Comparison of ENCODE assay signal across 14 cellular contexts in genomic region chr22:34070051-34070450, GRCh38.
DNase-seq lines count a peak whose midpoint lies in the region; ATAC-seq and TF ChIP-seq lines count a peak whose summit lies in the region.
"Had no signal": no experiment of that assay in that cellular context is flagged by ENCODE, and none has a peak within 500 bp of the region (broad histone marks: within the 10 kb centered on the region; RNA-seq: fewer than 3 reads in every experiment).

No MANE protein-coding gene starts in this region.

- no peaks in the 10 kb centered on the region for H3K4me1 Mint-ChIP-seq in CD14-positive monocyte
- H3K4me1 Mint-ChIP-seq: CD4-positive, alpha-beta memory T cell; GM23338 had no signal

- H3K9me3 Mint-ChIP-seq in CD14-positive monocyte, result peaks cover 0 to 19% (median 5%) of the 10 kb centered on the region in 7 donors

- no peak overlapping the region for H3K4me3 ChIP-seq in WERI-Rb-1 (ENCODE audit: low read depth, low read length)
- H3K4me3 ChIP-seq: GM23338, K562 had no signal

- H3K27me3 ChIP-seq in WERI-Rb-1 (ENCODE audit: insufficient read depth, low read depth, severe bottlenecking), result no peaks in the 10 kb centered on the region

- TF ChIP-seq CTCF in WERI-Rb-1 (IDR thresholded peaks at IDR 0.05; ENCODE audit: low read depth, low read length) (no peak), CD14-positive monocyte (IDR thresholded peaks at IDR 0.05) (no peak)

- no peaks in the 10 kb centered on the region for H3K36me3 ChIP-seq in WERI-Rb-1

- no peak overlapping the region for H3K27ac Mint-ChIP-seq in CD14-positive monocyte
- H3K27ac Mint-ChIP-seq: CD4-positive, alpha-beta memory T cell; GM23338 had no signal

- no peak overlapping the region for H3K27ac ChIP-seq in WERI-Rb-1
- H3K27ac ChIP-seq: C4-2B had no signal

- DNase-seq in NCI-H524 treated with DMSO at 0.1 percent for 48 hours (lab: John Stamatoyannopoulos, UW) (peak; percentile 65), WERI-Rb-1 (peak; percentile 69), occipital lobe (lab: John Stamatoyannopoulos, UW) (peak; percentile 19), CD14-positive monocyte (ENCODE audit: low spot score) (no peak)
- no peak for DNase-seq in activated CD4-positive, alpha-beta T cell treated with anti-CD3 and anti-CD28 coated beads for 48 hours
- DNase-seq: ACHN; Calu3; CD4-positive, alpha-beta memory T cell; HCEC 1CT; IMR-90 had no signal

- intact Hi-C loops in CD14-positive monocyte (cut with micrococcal nuclease), result no loop called here

- H3K36me3 Mint-ChIP-seq in CD14-positive monocyte, result no peaks in the 10 kb centered on the region
- H3K36me3 Mint-ChIP-seq: CD4-positive, alpha-beta memory T cell had no signal

- H3K27me3 Mint-ChIP-seq in CD14-positive monocyte (ENCODE audit: low read depth in 3 of 3), result no peaks in the 10 kb centered on the region
- H3K27me3 Mint-ChIP-seq: CD4-positive, alpha-beta memory T cell had no signal

- H3K4me3 Mint-ChIP-seq in CD14-positive monocyte, result no peak overlapping the region
- H3K4me3 Mint-ChIP-seq: CD4-positive, alpha-beta memory T cell; GM23338 had no signal

- ATAC-seq in HG02798 (IDR thresholded peaks at IDR 0.05; ENCODE audit: poor library complexity, unreplicated experiment), result no peak
- ATAC-seq: GM23338, K562 had no signal

- H3K9me3 ChIP-seq in WERI-Rb-1 (ENCODE audit: severe bottlenecking), result peaks cover 2% of the 10 kb centered on the region

Comparison
In these comparisons a context has a peak if more than half of its experiments do, and no peak if none do; other contexts are left out.
1. DNase-seq: peak in NCI-H524 treated with DMSO at 0.1 percent for 48 hours (single experiment), WERI-Rb-1 (single experiment) and occipital lobe (single experiment); none in CD14-positive monocyte (single experiment) and activated CD4-positive, alpha-beta T cell treated with anti-CD3 and anti-CD28 coated beads for 48 hours (single experiment).